Comparison of ENCODE assay signal across 1 cellular context in genomic region chr15:65806387-65806786, GRCh38.
TF ChIP-seq lines count a peak whose summit lies in the region.

No MANE protein-coding gene starts in this region.

TF ChIP-seq in K562, 482 proteins besides CTCF, POLR2A, EP300 and RAD21:
- TF ChIP-seq THAP12 (CRISPR knock-in tag; IDR thresholded peaks at IDR 0.05) (no peak), POLR3A (IDR thresholded peaks at IDR 0.05; ENCODE audit: borderline replicate concordance, extremely low read depth, insufficient read depth, insufficient read length) (no peak), POLR2AphosphoS2 (IDR thresholded peaks at IDR 0.05; ENCODE audit: low read length) (no peak), HNRNPUL1 (IDR thresholded peaks at IDR 0.05; ENCODE audit: low read length) (no peak), SREBF1 (IDR thresholded peaks at IDR 0.05; ENCODE audit: borderline replicate concordance, low read depth, low read length) (no peak), SRSF7 (optimal IDR thresholded peaks at IDR 0.05; ENCODE audit: low read depth, low read length) (no peak), SP1 (CRISPR knock-in tag; IDR thresholded peaks at IDR 0.05) (no peak), HNRNPLL (IDR thresholded peaks at IDR 0.05; ENCODE audit: low read depth, low read length, poor library complexity, severe bottlenecking) (no peak), ZSCAN32 (CRISPR knock-in tag; IDR thresholded peaks at IDR 0.05) (no peak), SMARCB1 (IDR thresholded peaks at IDR 0.05; ENCODE audit: insufficient read length, low read depth) (no peak)
